In the genomic region with DNA sequence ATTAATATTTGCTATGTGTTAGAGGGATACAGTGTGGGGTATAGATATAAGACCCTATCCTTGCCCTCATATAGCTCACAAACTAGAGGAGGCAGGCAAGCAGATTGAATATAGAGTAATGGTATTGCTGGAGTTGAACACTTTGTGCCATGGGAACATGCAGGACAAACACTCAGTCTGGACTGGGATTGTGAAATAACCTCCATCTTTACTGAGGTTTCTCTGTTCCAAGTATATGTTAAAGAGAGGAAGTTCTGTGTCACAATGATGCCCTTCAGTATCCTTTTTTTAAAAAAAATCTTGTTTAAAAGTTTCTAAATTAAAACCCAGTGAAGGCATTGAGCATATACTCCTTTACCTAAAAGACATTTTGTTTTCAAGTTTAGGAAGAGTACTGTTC, we compare ENCODE assay signal across 21 cellular contexts. TPM values are rescaled to one million over a fixed set of nuclear protein-coding genes. Genes with fewer than 3 reads are reported as not detected.
DNase-seq lines count a peak whose midpoint lies in the region; ATAC-seq, FAIRE-seq and TF ChIP-seq lines count a peak whose summit lies in the region.
"Had no signal": no experiment of that assay in that cellular context is flagged by ENCODE, and none has a peak within 500 bp of the region (broad histone marks: within the 10 kb centered on the region; RNA-seq: fewer than 3 reads in every experiment).

No MANE protein-coding gene starts in this region.

- H3K9me3 ChIP-seq in esophagus muscularis mucosa: no peaks in the 10 kb centered on the region
- H3K9me3 ChIP-seq: SJSA1 had no signal

- H3K4me3 ChIP-seq in choroid plexus epithelial cell (ENCODE audit: low read depth, low read length) (no peak overlapping the region), esophagus muscularis mucosa (no peak overlapping the region)
- H3K4me3 ChIP-seq: SJSA1 had no signal

- no peaks in the 10 kb centered on the region for H3K27me3 ChIP-seq in esophagus muscularis mucosa

- no peak overlapping the region for H3K27ac ChIP-seq in esophagus muscularis mucosa (replicated peaks in 1 of 4)
- H3K27ac ChIP-seq: 22Rv1, SJSA1 had no signal

- FAIRE-seq in D721Med (lab: Jason Lieb, UNC): no peak
- FAIRE-seq: GM19239, H54 had no signal

- TF ChIP-seq CTCF in choroid plexus epithelial cell (conservative IDR thresholded peaks at IDR 0.05; ENCODE audit: low read depth, low read length) (no peak), esophagus muscularis mucosa (IDR thresholded peaks at IDR 0.05) (no peak), D721Med (IDR thresholded peaks at IDR 0.05; ENCODE audit: insufficient read depth, missing control alignments) (no peak)

- no peak for TF ChIP-seq EP300 in esophagus muscularis mucosa (IDR thresholded peaks at IDR 0.05)

- H3K4me1 ChIP-seq in esophagus muscularis mucosa: peaks cover 0 to 6% (median 0%) of the 10 kb centered on the region in 4 donors
- H3K4me1 ChIP-seq: SJSA1 had no signal

- ATAC-seq in GM21447 (IDR thresholded peaks at IDR 0.05; ENCODE audit: unreplicated experiment): no peak

- intact Hi-C loops in esophagus muscularis mucosa (cut with DNase I): loop anchor here (5.0 to 10.0 kb wide), 2 partner anchors 482 to 739 kb away; no protein-coding TSS in a partner anchor

- peak; percentile 76 for DNase-seq in SIG-M5 treated with dmso at 0.1 percent for 504 hours (lab: John Stamatoyannopoulos, UW; ENCODE audit: unreplicated experiment)
- no peak for DNase-seq in SIG-M5 (lab: John Stamatoyannopoulos, UW)
- peak; percentile 42 for DNase-seq in NOMO-1 treated with dmso at 0.1 percent for 144 hours (lab: John Stamatoyannopoulos, UW; ENCODE audit: unreplicated experiment)
- DNase-seq in choroid plexus epithelial cell (ENCODE audit: low read depth): peak; percentile 29
- no peak for DNase-seq in AG08395 (ENCODE audit: low spot score)
- no peak for DNase-seq in esophagus muscularis mucosa (ENCODE audit: extremely low spot score)
- DNase-seq in D721Med (ENCODE audit: insufficient read length, low spot score): no peak
- DNase-seq: CD8-positive, alpha-beta memory T cell; GDM1; NCI-H1048; NCI-H2081 treated with DMSO at 0.1 percent for 48 hours; NCI-H524 treated with DMSO at 0.1 percent for 48 hours; OCI-M1; RPMI8226; T-helper 9 cell had no signal

- no peak for TF ChIP-seq POLR2A in esophagus muscularis mucosa (IDR thresholded peaks at IDR 0.05; ENCODE audit: low read depth)

- H3K36me3 ChIP-seq in esophagus muscularis mucosa: no peaks in the 10 kb centered on the region
- H3K36me3 ChIP-seq: SJSA1 had no signal

RNA-seq across cellular contexts. Expression of a gene that starts 8.7 kb away (rescaled TPM):
- not detected for total RNA-seq in esophagus muscularis mucosa
- total RNA-seq: CD8-positive, alpha-beta memory T cell; HT1080; SJSA1 had no signal

Comparison
In these comparisons a context has a peak if more than half of its experiments do, and no peak if none do; other contexts are left out.
1. DNase-seq: peak in SIG-M5 treated with dmso at 0.1 percent for 504 hours (single experiment), NOMO-1 treated with dmso at 0.1 percent for 144 hours (single experiment) and choroid plexus epithelial cell (single experiment); none in SIG-M5 (single experiment), AG08395 (single experiment), esophagus muscularis mucosa (single experiment) and D721Med (single experiment).